ENCODE assay signal across 2 cellular contexts in the genomic region with DNA sequence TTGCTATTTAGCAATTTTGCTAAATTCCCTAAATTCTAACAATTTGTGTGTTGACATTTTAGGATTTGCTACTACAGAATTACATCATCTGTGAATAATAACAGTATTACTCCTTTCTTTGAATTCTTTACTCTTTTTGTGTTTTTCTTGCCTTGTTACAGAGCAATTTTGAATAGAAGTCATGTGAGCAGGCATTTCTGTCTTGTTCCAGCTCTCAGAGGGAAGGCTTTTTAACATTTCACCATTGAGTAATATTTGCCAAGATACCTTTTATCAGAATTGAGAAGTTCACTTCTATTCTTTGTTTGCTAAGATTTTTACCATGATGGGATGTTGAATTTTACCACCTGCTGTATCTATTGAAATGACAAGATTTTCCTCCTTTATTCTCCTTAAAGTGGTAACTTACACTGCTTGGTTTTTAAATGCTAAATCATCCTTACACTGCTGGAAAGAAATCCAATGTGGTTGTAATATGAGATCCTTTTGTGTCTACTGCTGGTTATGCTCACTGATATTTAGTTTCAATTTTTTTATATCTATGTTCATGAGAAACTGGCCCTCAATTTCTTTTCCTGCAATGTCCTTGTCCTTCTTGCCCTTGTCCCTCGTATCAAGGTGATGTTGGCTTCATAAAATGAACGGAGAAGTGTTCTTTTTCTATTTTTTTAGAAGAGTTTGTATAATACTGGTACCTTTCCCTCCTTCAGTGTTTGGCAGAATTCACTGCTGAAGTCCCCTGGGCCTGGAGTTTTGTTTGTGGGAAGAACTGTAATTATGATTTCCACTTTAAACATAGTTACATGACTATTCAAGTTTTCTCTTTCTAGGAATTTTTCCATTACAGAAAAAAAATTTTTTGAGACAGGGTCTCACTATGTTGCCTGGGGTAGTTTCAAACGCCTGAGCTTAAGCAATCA.
TF ChIP-seq lines count a peak whose summit lies in the region.

No MANE protein-coding gene starts in this region.

TF ChIP-seq in SK-N-SH treated with all-trans-retinoic acid at 6 μM for 48 hours, 23 proteins besides CTCF, POLR2A, EP300 and RAD21:
- TF ChIP-seq BACH2 (CRISPR knock-in tag; IDR thresholded peaks at IDR 0.05; ENCODE audit: borderline replicate concordance) = no peak
- no peak for TF ChIP-seq ZNF70 (CRISPR knock-in tag; IDR thresholded peaks at IDR 0.05)
- no peak for TF ChIP-seq PPARA (CRISPR knock-in tag; IDR thresholded peaks at IDR 0.05; ENCODE audit: borderline replicate concordance)
- TF ChIP-seq TOX (CRISPR knock-in tag; IDR thresholded peaks at IDR 0.05; ENCODE audit: borderline replicate concordance) = no peak
- no peak for TF ChIP-seq CREB5 (CRISPR knock-in tag; IDR thresholded peaks at IDR 0.05; ENCODE audit: low read depth)
- no peak for TF ChIP-seq ZFP3 (CRISPR knock-in tag; IDR thresholded peaks at IDR 0.05)
- no peak for TF ChIP-seq GLIS3 (CRISPR knock-in tag; IDR thresholded peaks at IDR 0.05)
- no peak for TF ChIP-seq SNAI2 (CRISPR knock-in tag; IDR thresholded peaks at IDR 0.05)

TF ChIP-seq in SK-N-SH, 30 proteins besides CTCF, POLR2A, EP300 and RAD21:
- TF ChIP-seq POLR2AphosphoS5 (IDR thresholded peaks at IDR 0.05; ENCODE audit: low read depth, low read length) (no peak), GATA2 (CRISPR knock-in tag; IDR thresholded peaks at IDR 0.05) (no peak), MEF2A (IDR thresholded peaks at IDR 0.05; ENCODE audit: borderline replicate concordance, low read depth) (no peak), TCF12 (IDR thresholded peaks at IDR 0.05) (no peak), PBX3 (IDR thresholded peaks at IDR 0.05) (no peak), NFIC (IDR thresholded peaks at IDR 0.05; ENCODE audit: borderline replicate concordance) (no peak)
- TF ChIP-seq, protein P1, sequence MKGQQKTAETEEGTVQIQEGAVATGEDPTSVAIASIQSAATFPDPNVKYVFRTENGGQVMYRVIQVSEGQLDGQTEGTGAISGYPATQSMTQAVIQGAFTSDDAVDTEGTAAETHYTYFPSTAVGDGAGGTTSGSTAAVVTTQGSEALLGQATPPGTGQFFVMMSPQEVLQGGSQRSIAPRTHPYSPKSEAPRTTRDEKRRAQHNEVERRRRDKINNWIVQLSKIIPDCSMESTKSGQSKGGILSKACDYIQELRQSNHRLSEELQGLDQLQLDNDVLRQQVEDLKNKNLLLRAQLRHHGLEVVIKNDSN (IDR thresholded peaks at IDR 0.05; ENCODE audit: borderline replicate concordance, low read depth) = no peak
TF ChIP-seq in SK-N-SH: peak in this region for 0.
